Comparison of ENCODE assay signal across 15 cellular contexts in genomic region chr3:150421799-150422548, GRCh38. TPM values are rescaled to one million over a fixed set of nuclear protein-coding genes. Genes with fewer than 3 reads are reported as not detected.
A peak's percentile ranks its signal among the peaks of the same experiment; 100 is the strongest.
DNase-seq lines count a peak whose midpoint lies in the region; ATAC-seq and TF ChIP-seq lines count a peak whose summit lies in the region.
"Had no signal": no experiment of that assay in that cellular context is flagged by ENCODE, and none has a peak within 500 bp of the region (broad histone marks: within the 10 kb centered on the region; RNA-seq: fewer than 3 reads in every experiment).

No MANE protein-coding gene starts in this region.

- BruUV-seq in PC-3 (replicated peaks; lab: Mats Ljungman, UMichigan) = no TSS peak

- H3K9me3 ChIP-seq in PC-3 (ENCODE audit: low read length) (no peaks in the 10 kb centered on the region), osteoblast (ENCODE audit: low read depth, low read length) (no peaks in the 10 kb centered on the region)
- H3K9me3 ChIP-seq: gastrocnemius medialis, sigmoid colon had no signal

- POLR2A ChIA-PET in PC-3 (lab: Charles Lee; ENCODE audit: unreplicated experiment) = no interaction called here

- TF ChIP-seq CTCF in PC-3 (conservative IDR thresholded peaks at IDR 0.05; ENCODE audit: low read depth, low read length) = no peak
- TF ChIP-seq CTCF in epithelial cell of esophagus (IDR thresholded peaks at IDR 0.05; ENCODE audit: insufficient read depth, low read depth, low read length, missing control alignments) = no peak
- no peak for TF ChIP-seq CTCF in osteoblast (IDR thresholded peaks at IDR 0.05; ENCODE audit: extremely low read depth, low read depth, low read length)

- H3K4me3 ChIP-seq in PC-3 (ENCODE audit: low read length) (no peak overlapping the region), epithelial cell of esophagus (ENCODE audit: low read length) (no peak overlapping the region), osteoblast (ENCODE audit: insufficient read depth, low read length) (no peak overlapping the region)
- H3K4me3 ChIP-seq: gastrocnemius medialis, sigmoid colon had no signal

- H3K27ac ChIP-seq in PC-3 (ENCODE audit: low read length) (peak overlapping the region; percentile 8; the same call in 1 of the 2 replicates), osteoblast (ENCODE audit: low read depth, low read length) (peak overlapping the region; percentile 40)
- H3K27ac ChIP-seq: gastrocnemius medialis, sigmoid colon had no signal

- DNase-seq in ELR (ENCODE audit: low read depth) (peak; percentile 37), PC-3 (peak; percentile 77), epithelial cell of esophagus (ENCODE audit: low read depth) (peak; percentile 65), osteoblast (ENCODE audit: insufficient read length, low spot score, missing footprints) (peak; percentile 6), NOMO-1 treated with dmso at 0.1 percent for 144 hours (lab: John Stamatoyannopoulos, UW; ENCODE audit: unreplicated experiment) (no peak), iPS-NIHi7 (ENCODE audit: extremely low spot score) (no peak), DMS153 treated with DMSO at 0.1 percent for 48 hours (lab: John Stamatoyannopoulos, UW; ENCODE audit: unreplicated experiment) (no peak)
- DNase-seq: activated CD4-positive, alpha-beta T cell treated with anti-CD3 and anti-CD28 coated beads for 1 hour; dermis blood vessel endothelial cell; gastrocnemius medialis; GF-D8; kidney; naive B cell; sigmoid colon; stimulated activated naive CD8-positive, alpha-beta T cell treated with anti-CD3 and anti-CD28 coated beads, Interleukin-15, Interleukin-2, amounts not matched to agents 100 U/mL and 50 U/mL, for 24 hours had no signal

- H4K20me1 ChIP-seq in PC-3 (ENCODE audit: low read length) = peaks cover 60% of the 10 kb centered on the region
- H4K20me1 ChIP-seq in osteoblast (ENCODE audit: insufficient read depth, low read length) = peaks cover 60% of the 10 kb centered on the region

- intact Hi-C loops in PC-3 (cut with micrococcal nuclease) = no loop called here

- H3K4me1 ChIP-seq in PC-3 (ENCODE audit: insufficient read depth, low read length) = peaks cover 53% of the 10 kb centered on the region
- peaks cover 48% of the 10 kb centered on the region for H3K4me1 ChIP-seq in osteoblast (ENCODE audit: insufficient read depth, low read length)

- peaks cover 6% of the 10 kb centered on the region for H3F3A ChIP-seq in PC-3 (ENCODE audit: low read length, unreplicated experiment)

- peaks cover 20% of the 10 kb centered on the region for H3K36me3 ChIP-seq in PC-3 (ENCODE audit: low read depth, low read length)
- H3K36me3 ChIP-seq in osteoblast (ENCODE audit: insufficient read depth, low read length) = peaks cover 11% of the 10 kb centered on the region
- H3K36me3 ChIP-seq: gastrocnemius medialis, sigmoid colon had no signal

- ATAC-seq in PC-3 = peak; percentile 24
- ATAC-seq: gastrocnemius medialis; stimulated activated naive CD8-positive, alpha-beta T cell treated with anti-CD3 and anti-CD28 coated beads, Interleukin-15, Interleukin-2, amounts not matched to agents 100 U/mL and 50 U/mL, for 24 hours had no signal

- H3K79me2 ChIP-seq in PC-3 (ENCODE audit: low read length) (peaks cover 99% of the 10 kb centered on the region), osteoblast (ENCODE audit: insufficient read depth, low read length) (peaks cover 99% of the 10 kb centered on the region)

- H2AFZ ChIP-seq in PC-3 (ENCODE audit: low read length) = no peak overlapping the region
- H2AFZ ChIP-seq in osteoblast (ENCODE audit: low read length) = no peak overlapping the region

- H3K9ac ChIP-seq in PC-3 (ENCODE audit: low read length) = no peak overlapping the region

- no peaks in the 10 kb centered on the region for H3K27me3 ChIP-seq in PC-3 (ENCODE audit: low read length)
- H3K27me3 ChIP-seq in osteoblast (ENCODE audit: insufficient read depth, low read length) = no peaks in the 10 kb centered on the region
- H3K27me3 ChIP-seq: gastrocnemius medialis, sigmoid colon had no signal

- CTCF ChIA-PET in PC-3 (lab: Charles Lee) = no interaction called here

- H3K9me2 ChIP-seq in PC-3 (replicated peaks; ENCODE audit: low read length) = no peaks in the 10 kb centered on the region

- H3K4me2 ChIP-seq in PC-3 (ENCODE audit: low read length) (peak overlapping the region; percentile 48), osteoblast (ENCODE audit: insufficient read depth, low read length) (peak overlapping the region; percentile 17)

RNA-seq across cellular contexts. Expression of gene TSC22D2, which starts 13.9 kb away (rescaled TPM):
- total RNA-seq in PC-3 (2014; rRNA removed) (9.6 and 15.7 TPM in 2 replicates), osteoblast (13.4 and 15.3 TPM in 2 replicates)

Comparison
In these comparisons a context has a peak if more than half of its experiments do, and no peak if none do; other contexts are left out.
1. DNase-seq: peak in ELR (single experiment), PC-3 (single experiment), epithelial cell of esophagus (single experiment) and osteoblast (single experiment); none in NOMO-1 treated with dmso at 0.1 percent for 144 hours (single experiment), iPS-NIHi7 (single experiment) and DMS153 treated with DMSO at 0.1 percent for 48 hours (single experiment).